In the genomic region with DNA sequence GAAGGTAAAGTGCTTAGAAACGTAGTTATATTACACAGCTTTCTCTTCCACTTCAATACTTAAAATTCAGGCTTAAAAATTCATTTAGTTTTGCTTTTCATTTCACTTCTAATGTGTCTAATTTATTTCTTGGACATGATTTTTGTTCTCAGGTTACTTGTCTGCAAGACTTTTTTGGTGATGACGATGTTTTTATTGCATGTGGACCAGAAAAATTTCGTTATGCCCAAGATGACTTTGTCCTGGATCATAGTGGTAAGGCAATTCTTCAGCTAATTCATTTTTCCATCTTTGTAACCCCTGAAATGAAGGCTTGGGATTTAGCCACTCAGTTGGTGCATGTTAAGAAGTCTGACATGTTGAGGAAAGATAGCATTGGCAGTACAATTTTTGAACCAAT, we compare ENCODE assay signal across 17 cellular contexts.
DNase-seq lines count a peak whose midpoint lies in the region; ATAC-seq, FAIRE-seq and TF ChIP-seq lines count a peak whose summit lies in the region.
"Had no signal": no experiment of that assay in that cellular context is flagged by ENCODE, and none has a peak within 500 bp of the region (broad histone marks: within the 10 kb centered on the region; RNA-seq: fewer than 3 reads in every experiment).

No MANE protein-coding gene starts in this region.

- intact Hi-C loops in esophagus muscularis mucosa (cut with DNase I) = no loop called here
- intact Hi-C loops in pancreas (cut with DNase I) = no loop called here

- no peak overlapping the region for H3K9ac ChIP-seq in adipocyte (ENCODE audit: low read length)
- H3K9ac ChIP-seq: BLaER1 treated with 17β-estradiol and CSF1 and Interleukin-3, amounts not matched to agents 10 nM and 100 nM had no signal

- WGBS in esophagus muscularis mucosa = 92% methylated on average over 3 of the region's 3 CpGs
- WGBS in pancreas, 2 donors = 81 to 86% methylated on average over 3 of the region's 3 CpGs

- TF ChIP-seq EP300 in esophagus muscularis mucosa (IDR thresholded peaks at IDR 0.05) = no peak

- TF ChIP-seq CTCF in AG09319 (IDR thresholded peaks at IDR 0.05; ENCODE audit: low read depth, low read length) = no peak
- no peak for TF ChIP-seq CTCF in esophagus muscularis mucosa (IDR thresholded peaks at IDR 0.05)
- TF ChIP-seq CTCF in fibroblast of the aortic adventitia (IDR thresholded peaks at IDR 0.05; ENCODE audit: insufficient read depth, low read length) = no peak
- no peak for TF ChIP-seq CTCF in pancreas (IDR thresholded peaks at IDR 0.05)

- H3K9me3 ChIP-seq in adipocyte (ENCODE audit: control insufficient read depth, low read length) (no peaks in the 10 kb centered on the region), esophagus muscularis mucosa (no peaks in the 10 kb centered on the region), pancreas (no peaks in the 10 kb centered on the region)
- H3K9me3 ChIP-seq: A549; BLaER1 treated with 17β-estradiol and CSF1 and Interleukin-3, amounts not matched to agents 10 nM and 100 nM had no signal

- peaks cover under 1% of the 10 kb centered on the region for H3K4me1 ChIP-seq in adipocyte (ENCODE audit: control insufficient read depth, insufficient read depth, low read length)
- no peaks in the 10 kb centered on the region for H3K4me1 ChIP-seq in esophagus muscularis mucosa
- no peaks in the 10 kb centered on the region for H3K4me1 ChIP-seq in pancreas
- H3K4me1 ChIP-seq: A549 had no signal

- no peak overlapping the region for H3K27ac ChIP-seq in esophagus muscularis mucosa (replicated peaks in 1 of 4)
- H3K27ac ChIP-seq in pancreas = no peak overlapping the region
- H3K27ac ChIP-seq: 22Rv1; A549; BLaER1 treated with 17β-estradiol and CSF1 and Interleukin-3, amounts not matched to agents 10 nM and 100 nM had no signal

- no peak for TF ChIP-seq POLR2A in esophagus muscularis mucosa (IDR thresholded peaks at IDR 0.05; ENCODE audit: low read depth)

- H3K4me3 ChIP-seq in adipocyte (ENCODE audit: low read length) (no peak overlapping the region), esophagus muscularis mucosa (no peak overlapping the region), fibroblast of the aortic adventitia (ENCODE audit: low read depth, low read length) (no peak overlapping the region), pancreas (no peak overlapping the region)
- H3K4me3 ChIP-seq: A549; BLaER1 treated with 17β-estradiol and CSF1 and Interleukin-3, amounts not matched to agents 10 nM and 100 nM; GM23338 had no signal

- DNase-seq in AG09319 (ENCODE audit: extremely low read depth, low read depth) (peak; percentile 49), adipocyte (ENCODE audit: low read depth) (peak; percentile 68), esophagus muscularis mucosa (ENCODE audit: extremely low spot score) (peak; percentile 24), fibroblast of the aortic adventitia (ENCODE audit: low read depth) (peak; percentile 57), SIG-M5 treated with dmso at 0.1 percent for 504 hours (lab: John Stamatoyannopoulos, UW; ENCODE audit: unreplicated experiment) (no peak), pancreas (no peak)
- DNase-seq in stimulated activated CD4-positive, alpha-beta T cell treated with anti-CD3 and anti-CD28 coated beads, Interleukin-15, amount 100 ng/mL, for 24 hours = no peak
- DNase-seq: Calu3; CD8-positive, alpha-beta T cell; DMS79 treated with DMSO at 0.1 percent for 48 hours; GF-D8; HCEC 1CT had no signal

- H3K36me3 ChIP-seq in adipocyte (ENCODE audit: control insufficient read depth, insufficient read depth, low read length, severe bottlenecking) (no peaks in the 10 kb centered on the region), esophagus muscularis mucosa (no peaks in the 10 kb centered on the region), pancreas (no peaks in the 10 kb centered on the region)
- H3K36me3 ChIP-seq: BLaER1 treated with 17β-estradiol and CSF1 and Interleukin-3, amounts not matched to agents 10 nM and 100 nM had no signal

- FAIRE-seq in pancreas (lab: Jason Lieb, UNC) = no peak
- FAIRE-seq: A549, H54 had no signal

- H3K27me3 ChIP-seq in adipocyte (replicated peaks; ENCODE audit: control insufficient read depth, insufficient read depth, low read length) (no peaks in the 10 kb centered on the region), esophagus muscularis mucosa (no peaks in the 10 kb centered on the region), pancreas (no peaks in the 10 kb centered on the region)
- H3K27me3 ChIP-seq: BLaER1 treated with 17β-estradiol and CSF1 and Interleukin-3, amounts not matched to agents 10 nM and 100 nM had no signal

- no peak for ATAC-seq in pancreas
- ATAC-seq: A549; CD8-positive, alpha-beta T cell; GM23338 had no signal

Comparison
In these comparisons a context has a peak if more than half of its experiments do, and no peak if none do; other contexts are left out.
1. DNase-seq: peak in AG09319 (single experiment), adipocyte (single experiment), esophagus muscularis mucosa (single experiment) and fibroblast of the aortic adventitia (single experiment); none in SIG-M5 treated with dmso at 0.1 percent for 504 hours (single experiment), pancreas (0 of 6) and stimulated activated CD4-positive, alpha-beta T cell treated with anti-CD3 and anti-CD28 coated beads, Interleukin-15, amount 100 ng/mL, for 24 hours (single experiment).